In genomic region chr15:67146875-67147381, GRCh38 we compare ENCODE assay signal across 8 cellular contexts.
A peak's percentile ranks its signal among the peaks of the same experiment; 100 is the strongest.
DNase-seq lines count a peak whose midpoint lies in the region; ATAC-seq, FAIRE-seq and TF ChIP-seq lines count a peak whose summit lies in the region.

No MANE protein-coding gene starts in this region.

- intact Hi-C loops in stomach (cut with DNase I; ENCODE audit: low total_unique reads): no loop called here

- CTCF ChIA-PET in CD8-positive, alpha-beta memory T cell (lab: Charles Lee): no interaction called here

- no peak for TF ChIP-seq EP300 in stomach (IDR thresholded peaks at IDR 0.05)

- H3K36me3 Mint-ChIP-seq in CD8-positive, alpha-beta memory T cell: peaks cover 0 to 9% (median 6%) of the 10 kb centered on the region in 3 donors

- TF ChIP-seq POLR2A in stomach (IDR thresholded peaks at IDR 0.05): no peak

- ATAC-seq in lung (ENCODE audit: insufficient read depth, low FRiP score) (peak; percentile 30), HG03095 (IDR thresholded peaks at IDR 0.05; ENCODE audit: unreplicated experiment) (no peak)

- peaks cover 0 to 2% of the 10 kb centered on the region in 2 donors for H3K27me3 Mint-ChIP-seq in CD8-positive, alpha-beta memory T cell

- no peak for DNase-seq in CD8-positive, alpha-beta memory T cell
- peak; percentile 98 for DNase-seq in bronchial epithelial cell (ENCODE audit: low read depth)
- DNase-seq in lung (ENCODE audit: low spot score): peak; percentile 40
- no peak for DNase-seq in stomach
- no peak for DNase-seq in central memory CD4-positive, alpha-beta T cell
- no peak for DNase-seq in NCI-H1092 treated with DMSO at 0.1 percent for 48 hours (lab: John Stamatoyannopoulos, UW)

- H3K4me1 Mint-ChIP-seq in CD8-positive, alpha-beta memory T cell: peaks cover 87 to 96% (median 93%) of the 10 kb centered on the region in 3 donors

- H2AFZ ChIP-seq in OCI-LY1 (ENCODE audit: low read length): no peak overlapping the region

- H3K27ac Mint-ChIP-seq in CD8-positive, alpha-beta memory T cell: peak overlapping the region in 7 of 8 donors; percentile 60 to 95 (median 87)

- H3K4me3 Mint-ChIP-seq in CD8-positive, alpha-beta memory T cell: peak overlapping the region in 6 of 7 donors; percentile 21 to 62 (median 50)

- H3K9ac ChIP-seq in OCI-LY1 (ENCODE audit: low read length): peak overlapping the region; percentile 71

- POLR2A ChIA-PET in CD8-positive, alpha-beta memory T cell (lab: Charles Lee): no interaction called here

- H3K36me3 ChIP-seq in CD8-positive, alpha-beta memory T cell (ENCODE audit: insufficient read depth, low read length): no peaks in the 10 kb centered on the region
- H3K36me3 ChIP-seq in OCI-LY1 (ENCODE audit: insufficient read depth, low read length): no peaks in the 10 kb centered on the region
- H3K36me3 ChIP-seq in bronchial epithelial cell (ENCODE audit: control insufficient read depth, insufficient read depth, low read length): peaks cover 2% of the 10 kb centered on the region
- H3K36me3 ChIP-seq in lung (ENCODE audit: control insufficient read depth in 2 of 2, insufficient read depth in 2 of 2, low read length in 2 of 2): no peaks in the 10 kb centered on the region
- H3K36me3 ChIP-seq in stomach: no peaks in the 10 kb centered on the region

- no peak overlapping the region for H3K27ac ChIP-seq in CD8-positive, alpha-beta memory T cell (ENCODE audit: low read depth, low read length)
- H3K27ac ChIP-seq in OCI-LY1 (ENCODE audit: low read depth, low read length, poor library complexity, severe bottlenecking) (peak overlapping the region; percentile 99), lung (ENCODE audit: low read depth in 1 of 2, low read length in 1 of 2) (peak overlapping the region; percentile 39 to 83), stomach (peak overlapping the region; percentile 25 to 88 (median 78))

- H3K79me2 ChIP-seq in OCI-LY1 (ENCODE audit: insufficient read depth, low read length): peaks cover 25% of the 10 kb centered on the region

- WGBS in lung, 2 donors: 26 to 40% methylated on average over 10 of the region's 10 CpGs
- WGBS in stomach, 5 donors: 15 to 28% (median 22%) methylated on average over 10 of the region's 10 CpGs

- H3K9me2 ChIP-seq in OCI-LY1 (ENCODE audit: low read depth, low read length): no peaks in the 10 kb centered on the region

- H3K4me3 ChIP-seq in CD8-positive, alpha-beta memory T cell (ENCODE audit: low read length): no peak overlapping the region
- H3K4me3 ChIP-seq in OCI-LY1 (ENCODE audit: low read depth, low read length, poor library complexity, severe bottlenecking) (peak overlapping the region; percentile 47), bronchial epithelial cell (ENCODE audit: low read depth, low read length) (no peak overlapping the region), lung (no peak overlapping the region), stomach (no peak overlapping the region)

- TF ChIP-seq CTCF in OCI-LY1 (IDR thresholded peaks at IDR 0.05; ENCODE audit: low read length) (no peak), bronchial epithelial cell (IDR thresholded peaks at IDR 0.05; ENCODE audit: insufficient read depth, low read length, severe bottlenecking) (no peak), lung (IDR thresholded peaks at IDR 0.05; ENCODE audit: control extremely low read depth, extremely low read depth) (no peak), stomach (IDR thresholded peaks at IDR 0.05) (no peak)

- peaks cover 70% of the 10 kb centered on the region for H3K4me1 ChIP-seq in CD8-positive, alpha-beta memory T cell (ENCODE audit: insufficient read depth, low read length)
- H3K4me1 ChIP-seq in OCI-LY1 (ENCODE audit: insufficient read depth, low read length, severe bottlenecking) (peaks cover 100% of the 10 kb centered on the region), lung (ENCODE audit: control insufficient read depth in 2 of 2, insufficient read depth in 2 of 2, low read length in 2 of 2) (peaks cover 25 to 30% of the 10 kb centered on the region in 2 donors), stomach (peaks cover 80 to 95% (median 89%) of the 10 kb centered on the region in 4 donors)

- H3K9me3 ChIP-seq in CD8-positive, alpha-beta memory T cell (ENCODE audit: low read length): no peaks in the 10 kb centered on the region
- H3K9me3 ChIP-seq in OCI-LY1 (ENCODE audit: low read length): no peaks in the 10 kb centered on the region
- H3K9me3 ChIP-seq in lung (ENCODE audit: control insufficient read depth in 2 of 2, insufficient read depth in 1 of 2, low read length in 1 of 2): no peaks in the 10 kb centered on the region
- H3K9me3 ChIP-seq in stomach: no peaks in the 10 kb centered on the region

- no peak for FAIRE-seq in bronchial epithelial cell (lab: Jason Lieb, UNC)

- H3K9me3 Mint-ChIP-seq in CD8-positive, alpha-beta memory T cell: no peaks in the 10 kb centered on the region

- no peaks in the 10 kb centered on the region for H3K27me3 ChIP-seq in CD8-positive, alpha-beta memory T cell (ENCODE audit: insufficient read depth, low read length, poor library complexity, severe bottlenecking)
- H3K27me3 ChIP-seq in OCI-LY1 (ENCODE audit: insufficient read depth, low read length) (no peaks in the 10 kb centered on the region), bronchial epithelial cell (ENCODE audit: control insufficient read depth, insufficient read depth, low read length) (no peaks in the 10 kb centered on the region), lung (ENCODE audit: control insufficient read depth, insufficient read depth) (no peaks in the 10 kb centered on the region), stomach (no peaks in the 10 kb centered on the region)

- no peaks in the 10 kb centered on the region for H4K20me1 ChIP-seq in OCI-LY1 (ENCODE audit: insufficient read depth, low read length)

- H3F3A ChIP-seq in OCI-LY1 (ENCODE audit: insufficient read depth, low read length): 0 out of 2 replicates have a peak, but pooled peaks cover under 1% of the 10 kb centered on the region

- H3K4me2 ChIP-seq in OCI-LY1 (ENCODE audit: low read length): peak overlapping the region; percentile 65

Comparison
In these comparisons a context has a peak if more than half of its experiments do, and no peak if none do; other contexts are left out.
1. DNase-seq: peak in bronchial epithelial cell (single experiment) and lung (single experiment); none in CD8-positive, alpha-beta memory T cell (0 of 5), stomach (single experiment), central memory CD4-positive, alpha-beta T cell (single experiment) and NCI-H1092 treated with DMSO at 0.1 percent for 48 hours (single experiment).